11 cellular contexts compared by ENCODE assay signal in the genomic region with DNA sequence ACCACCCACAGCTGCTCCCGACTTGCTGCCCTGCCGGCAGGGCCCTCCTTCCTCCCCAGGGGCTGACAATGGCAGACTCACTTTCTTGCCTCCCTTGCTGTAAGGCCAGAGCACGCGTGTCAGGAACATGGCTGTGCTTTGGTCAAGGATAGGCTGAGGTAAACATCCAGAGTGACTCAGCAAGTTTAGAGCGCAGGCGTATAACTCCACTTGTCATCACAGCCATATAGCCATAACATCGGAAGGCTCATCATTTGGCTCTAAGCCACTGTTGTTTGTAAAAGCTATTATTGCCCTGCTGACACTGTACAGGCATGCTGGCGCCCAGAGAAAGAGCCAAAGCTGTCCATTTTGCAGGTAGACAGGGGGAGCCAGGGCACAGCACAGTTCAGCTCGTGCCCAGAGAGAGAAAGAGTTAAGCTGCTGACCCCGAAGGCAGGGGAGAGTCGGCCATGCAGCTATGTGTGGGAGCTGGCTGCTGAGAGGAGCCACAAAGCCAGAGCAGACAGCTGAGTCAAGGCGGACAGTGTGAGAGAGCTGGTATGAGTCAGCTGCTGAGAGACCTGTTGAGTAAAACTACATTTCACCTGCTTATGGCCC.
A peak's percentile ranks its signal among the peaks of the same experiment; 100 is the strongest.
DNase-seq lines count a peak whose midpoint lies in the region; TF ChIP-seq lines count a peak whose summit lies in the region.
"Had no signal": no experiment of that assay in that cellular context is flagged by ENCODE, and none has a peak within 500 bp of the region (broad histone marks: within the 10 kb centered on the region; RNA-seq: fewer than 3 reads in every experiment).

No MANE protein-coding gene starts in this region.

- no peak overlapping the region for H3K4me3 ChIP-seq in astrocyte of the spinal cord (ENCODE audit: low read depth, low read length)

- TF ChIP-seq CTCF in astrocyte of the spinal cord (IDR thresholded peaks at IDR 0.05; ENCODE audit: low read depth, low read length) = no peak

- in situ Hi-C loops in astrocyte of the spinal cord (cut with HindIII; ENCODE audit: low sequenced_read_pairs) = no loop called here

- DNase-seq in EL (peak; percentile 29), LHCN-M2 (ENCODE audit: low read depth) (peak; percentile 35), astrocyte of the spinal cord (ENCODE audit: low read depth, low spot score) (peak; percentile 10), myocyte (ENCODE audit: low read depth) (peak; percentile 36), NCI-H2029 treated with DMSO at 0.1 percent for 48 hours (lab: John Stamatoyannopoulos, UW) (no peak), NCI-H1436 (lab: John Stamatoyannopoulos, UW) (no peak), DMS79 (lab: John Stamatoyannopoulos, UW) (no peak), NOMO-1 treated with DMSO at 0.1 percent for 48 hours (lab: John Stamatoyannopoulos, UW; ENCODE audit: unreplicated experiment) (no peak)
- DNase-seq: CD8-positive, alpha-beta T cell; immature natural killer cell; nephron progenitor cell had no signal

Comparison
In these comparisons a context has a peak if more than half of its experiments do, and no peak if none do; other contexts are left out.
1. DNase-seq: peak in EL (single experiment), LHCN-M2 (single experiment), astrocyte of the spinal cord (single experiment) and myocyte (single experiment); none in NCI-H2029 treated with DMSO at 0.1 percent for 48 hours (single experiment), NCI-H1436 (single experiment), DMS79 (single experiment) and NOMO-1 treated with DMSO at 0.1 percent for 48 hours (single experiment).